Comparison of ENCODE assay signal across 1 cellular context in the genomic region with DNA sequence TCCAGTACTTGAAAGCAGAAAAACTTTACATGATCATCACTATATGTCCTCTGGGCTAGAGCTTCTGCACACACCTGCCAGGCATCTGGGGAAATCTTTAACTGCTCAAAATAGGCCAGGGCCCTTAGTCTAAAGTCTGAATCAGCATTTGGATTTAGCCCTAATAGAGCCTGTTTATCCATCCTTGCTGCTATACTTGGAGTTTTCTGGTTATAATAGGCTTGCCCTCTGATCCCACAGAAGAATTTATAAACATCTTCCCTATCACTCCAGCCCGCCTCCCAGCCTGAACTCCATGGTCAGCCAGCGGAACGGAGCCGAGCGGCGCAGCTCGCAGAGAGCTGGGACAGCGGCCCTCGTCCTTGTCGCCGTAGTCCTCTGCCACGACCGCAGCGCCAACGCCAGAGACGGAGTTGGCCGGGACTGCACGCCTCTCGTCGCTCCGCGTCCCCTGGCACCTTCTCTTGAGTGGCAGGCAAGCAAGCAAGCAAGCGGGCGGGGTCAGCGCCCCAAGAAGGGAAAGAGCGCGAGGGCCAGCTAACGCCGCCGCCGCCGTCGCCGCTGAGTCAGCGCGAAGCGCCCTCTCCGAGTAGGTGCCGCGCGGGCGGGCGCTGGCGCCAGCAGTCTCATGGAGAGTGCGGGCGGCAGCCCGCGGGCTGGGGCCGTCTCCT.
TF ChIP-seq lines count a peak whose summit lies in the region.

No MANE protein-coding gene starts in this region.

TF ChIP-seq in HepG2, 621 proteins besides CTCF, POLR2A, EP300 and RAD21 (continued from another document and continues in another):
- TF ChIP-seq ZNF142 (CRISPR knock-in tag; IDR thresholded peaks at IDR 0.05) (peak; percentile 100), MXD4 (CRISPR knock-in tag; IDR thresholded peaks at IDR 0.05) (peak; percentile 65; the same call in 1 of the 2 replicates), ZNF124 (CRISPR knock-in tag; IDR thresholded peaks at IDR 0.05) (peak; percentile 61), PBX3 (CRISPR knock-in tag; IDR thresholded peaks at IDR 0.05; ENCODE audit: borderline replicate concordance) (no peak), SETDB1 (CRISPR knock-in tag; IDR thresholded peaks at IDR 0.05; ENCODE audit: borderline replicate concordance) (no peak), MAFG (CRISPR knock-in tag; IDR thresholded peaks at IDR 0.05) (peak; percentile 97), PHF8 (CRISPR knock-in tag; IDR thresholded peaks at IDR 0.05) (peak; percentile 71), RXRA (CRISPR knock-in tag; IDR thresholded peaks at IDR 0.05) (peak; percentile 84), ZNF33B (CRISPR knock-in tag; IDR thresholded peaks at IDR 0.05) (peak; percentile 83), ZNF709 (CRISPR knock-in tag; IDR thresholded peaks at IDR 0.05) (0 out of 2 replicates have a peak, but pooled peaks have one; percentile 40), ZNF619 (CRISPR knock-in tag; IDR thresholded peaks at IDR 0.05) (peak; percentile 93; the same call in 1 of the 2 replicates), EED (CRISPR knock-in tag; IDR thresholded peaks at IDR 0.05) (no peak; the same call in 1 of the 2 replicates), SMARCC2 (IDR thresholded peaks at IDR 0.05) (no peak), AGO1 (IDR thresholded peaks at IDR 0.05; ENCODE audit: low read depth, low read length, poor library complexity, severe bottlenecking) (peak; percentile 75), GABPA (IDR thresholded peaks at IDR 0.05; ENCODE audit: low read depth, low read length) (no peak), GABPA (CRISPR knock-in tag; IDR thresholded peaks at IDR 0.05; ENCODE audit: low read depth) (no peak), REL (CRISPR knock-in tag; conservative IDR thresholded peaks at IDR 0.05) (peak; percentile 92), ZNF891 (CRISPR knock-in tag; IDR thresholded peaks at IDR 0.05) (peak; percentile 96), MAFK (conservative IDR thresholded peaks at IDR 0.05 in 1 of 2, IDR thresholded peaks at IDR 0.05 in 1 of 2; ENCODE audit: low read length in 2 of 2) (peak; percentile 92 to 97), ZNF737 (CRISPR knock-in tag; IDR thresholded peaks at IDR 0.05; ENCODE audit: borderline replicate concordance) (no peak), ZNF468 (CRISPR knock-in tag; IDR thresholded peaks at IDR 0.05) (no peak), HNRNPUL1 (IDR thresholded peaks at IDR 0.05; ENCODE audit: low read depth, low read length) (no peak), ZNF761 (CRISPR knock-in tag; conservative IDR thresholded peaks at IDR 0.05) (no peak; the same call in 1 of the 2 replicates), ZNF607 (CRISPR knock-in tag; IDR thresholded peaks at IDR 0.05; ENCODE audit: borderline replicate concordance) (peak; percentile 77), YEATS2 (CRISPR knock-in tag; IDR thresholded peaks at IDR 0.05; ENCODE audit: borderline replicate concordance) (peak; percentile 77; the same call in 1 of the 2 replicates), TCF7L2 (IDR thresholded peaks at IDR 0.05; ENCODE audit: low read depth, low read length) (no peak), JDP2 (CRISPR knock-in tag; IDR thresholded peaks at IDR 0.05; ENCODE audit: borderline replicate concordance) (no peak), SRF (IDR thresholded peaks at IDR 0.05; ENCODE audit: low read depth, low read length) (no peak), MAFF (IDR thresholded peaks at IDR 0.05; ENCODE audit: low read depth, low read length) (peak; percentile 84), ZNF10 (CRISPR knock-in tag; IDR thresholded peaks at IDR 0.05; ENCODE audit: borderline replicate concordance, low read depth) (no peak), GTF2F1 (IDR thresholded peaks at IDR 0.05; ENCODE audit: low read length) (no peak), ZNF724P (CRISPR knock-in tag; IDR thresholded peaks at IDR 0.05; ENCODE audit: borderline replicate concordance) (peak; percentile 82), MTA1 (CRISPR knock-in tag; IDR thresholded peaks at IDR 0.05; ENCODE audit: borderline replicate concordance) (peak; percentile 94; the same call in 1 of the 2 replicates), SRSF1 (optimal IDR thresholded peaks at IDR 0.05; ENCODE audit: low read depth, low read length) (peak; percentile 70)
- TF ChIP-seq, protein P1, sequence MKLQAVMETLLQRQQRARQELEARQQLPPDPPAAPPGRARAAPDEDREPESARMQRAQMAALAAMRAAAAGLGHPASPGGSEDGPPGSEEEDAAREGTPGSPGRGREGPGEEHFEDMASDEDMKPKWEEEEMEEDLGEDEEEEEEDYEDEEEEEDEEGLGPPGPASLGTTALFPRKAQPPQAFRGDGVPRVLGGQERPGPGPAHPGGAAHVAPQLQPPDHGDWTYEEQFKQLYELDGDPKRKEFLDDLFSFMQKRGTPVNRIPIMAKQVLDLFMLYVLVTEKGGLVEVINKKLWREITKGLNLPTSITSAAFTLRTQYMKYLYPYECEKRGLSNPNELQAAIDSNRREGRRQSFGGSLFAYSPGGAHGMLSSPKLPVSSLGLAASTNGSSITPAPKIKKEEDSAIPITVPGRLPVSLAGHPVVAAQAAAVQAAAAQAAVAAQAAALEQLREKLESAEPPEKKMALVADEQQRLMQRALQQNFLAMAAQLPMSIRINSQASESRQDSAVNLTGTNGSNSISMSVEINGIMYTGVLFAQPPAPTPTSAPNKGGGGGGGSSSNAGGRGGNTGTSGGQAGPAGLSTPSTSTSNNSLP (IDR thresholded peaks at IDR 0.05; ENCODE audit: low read depth, low read length), result no peak
- TF ChIP-seq, protein P2, sequence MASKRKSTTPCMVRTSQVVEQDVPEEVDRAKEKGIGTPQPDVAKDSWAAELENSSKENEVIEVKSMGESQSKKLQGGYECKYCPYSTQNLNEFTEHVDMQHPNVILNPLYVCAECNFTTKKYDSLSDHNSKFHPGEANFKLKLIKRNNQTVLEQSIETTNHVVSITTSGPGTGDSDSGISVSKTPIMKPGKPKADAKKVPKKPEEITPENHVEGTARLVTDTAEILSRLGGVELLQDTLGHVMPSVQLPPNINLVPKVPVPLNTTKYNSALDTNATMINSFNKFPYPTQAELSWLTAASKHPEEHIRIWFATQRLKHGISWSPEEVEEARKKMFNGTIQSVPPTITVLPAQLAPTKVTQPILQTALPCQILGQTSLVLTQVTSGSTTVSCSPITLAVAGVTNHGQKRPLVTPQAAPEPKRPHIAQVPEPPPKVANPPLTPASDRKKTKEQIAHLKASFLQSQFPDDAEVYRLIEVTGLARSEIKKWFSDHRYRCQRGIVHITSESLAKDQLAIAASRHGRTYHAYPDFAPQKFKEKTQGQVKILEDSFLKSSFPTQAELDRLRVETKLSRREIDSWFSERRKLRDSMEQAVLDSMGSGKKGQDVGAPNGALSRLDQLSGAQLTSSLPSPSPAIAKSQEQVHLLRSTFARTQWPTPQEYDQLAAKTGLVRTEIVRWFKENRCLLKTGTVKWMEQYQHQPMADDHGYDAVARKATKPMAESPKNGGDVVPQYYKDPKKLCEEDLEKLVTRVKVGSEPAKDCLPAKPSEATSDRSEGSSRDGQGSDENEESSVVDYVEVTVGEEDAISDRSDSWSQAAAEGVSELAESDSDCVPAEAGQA (IDR thresholded peaks at IDR 0.05; ENCODE audit: low read depth), result 0 out of 2 replicates have a peak, but pooled peaks have one; percentile 20
- TF ChIP-seq, protein P2 (CRISPR knock-in tag; IDR thresholded peaks at IDR 0.05; ENCODE audit: borderline replicate concordance), result no peak
- TF ChIP-seq, protein P3, sequence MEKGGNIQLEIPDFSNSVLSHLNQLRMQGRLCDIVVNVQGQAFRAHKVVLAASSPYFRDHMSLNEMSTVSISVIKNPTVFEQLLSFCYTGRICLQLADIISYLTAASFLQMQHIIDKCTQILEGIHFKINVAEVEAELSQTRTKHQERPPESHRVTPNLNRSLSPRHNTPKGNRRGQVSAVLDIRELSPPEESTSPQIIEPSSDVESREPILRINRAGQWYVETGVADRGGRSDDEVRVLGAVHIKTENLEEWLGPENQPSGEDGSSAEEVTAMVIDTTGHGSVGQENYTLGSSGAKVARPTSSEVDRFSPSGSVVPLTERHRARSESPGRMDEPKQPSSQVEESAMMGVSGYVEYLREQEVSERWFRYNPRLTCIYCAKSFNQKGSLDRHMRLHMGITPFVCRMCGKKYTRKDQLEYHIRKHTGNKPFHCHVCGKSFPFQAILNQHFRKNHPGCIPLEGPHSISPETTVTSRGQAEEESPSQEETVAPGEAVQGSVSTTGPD (CRISPR knock-in tag; IDR thresholded peaks at IDR 0.05), result no peak
- TF ChIP-seq, protein P4, sequence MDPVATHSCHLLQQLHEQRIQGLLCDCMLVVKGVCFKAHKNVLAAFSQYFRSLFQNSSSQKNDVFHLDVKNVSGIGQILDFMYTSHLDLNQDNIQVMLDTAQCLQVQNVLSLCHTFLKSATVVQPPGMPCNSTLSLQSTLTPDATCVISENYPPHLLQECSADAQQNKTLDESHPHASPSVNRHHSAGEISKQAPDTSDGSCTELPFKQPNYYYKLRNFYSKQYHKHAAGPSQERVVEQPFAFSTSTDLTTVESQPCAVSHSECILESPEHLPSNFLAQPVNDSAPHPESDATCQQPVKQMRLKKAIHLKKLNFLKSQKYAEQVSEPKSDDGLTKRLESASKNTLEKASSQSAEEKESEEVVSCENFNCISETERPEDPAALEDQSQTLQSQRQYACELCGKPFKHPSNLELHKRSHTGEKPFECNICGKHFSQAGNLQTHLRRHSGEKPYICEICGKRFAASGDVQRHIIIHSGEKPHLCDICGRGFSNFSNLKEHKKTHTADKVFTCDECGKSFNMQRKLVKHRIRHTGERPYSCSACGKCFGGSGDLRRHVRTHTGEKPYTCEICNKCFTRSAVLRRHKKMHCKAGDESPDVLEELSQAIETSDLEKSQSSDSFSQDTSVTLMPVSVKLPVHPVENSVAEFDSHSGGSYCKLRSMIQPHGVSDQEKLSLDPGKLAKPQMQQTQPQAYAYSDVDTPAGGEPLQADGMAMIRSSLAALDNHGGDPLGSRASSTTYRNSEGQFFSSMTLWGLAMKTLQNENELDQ (CRISPR knock-in tag; IDR thresholded peaks at IDR 0.05; ENCODE audit: borderline replicate concordance), result peak; percentile 49; the same call in 1 of the 2 replicates
- TF ChIP-seq, protein P5, sequence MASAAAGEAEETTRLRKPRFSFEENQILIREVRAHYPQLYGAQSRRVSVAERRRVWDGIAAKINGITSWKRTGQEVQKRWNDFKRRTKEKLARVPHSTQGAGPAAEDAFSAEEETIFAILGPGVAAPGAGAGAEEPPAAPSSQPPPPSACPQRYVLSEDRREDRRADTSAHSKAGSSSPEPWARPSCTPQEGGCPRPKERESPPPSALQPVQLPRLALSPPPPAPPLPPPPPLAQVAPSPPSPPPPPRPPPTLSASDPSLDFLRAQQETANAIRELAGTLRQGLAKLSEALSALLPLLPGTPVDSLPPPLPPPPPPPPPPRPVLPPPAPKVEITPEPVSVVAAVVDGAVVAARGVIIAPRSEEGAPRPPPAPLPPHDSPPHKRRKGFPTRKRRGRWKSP (CRISPR knock-in tag; IDR thresholded peaks at IDR 0.05), result peak; percentile 100
